20 cellular contexts compared by ENCODE assay signal in the genomic region with DNA sequence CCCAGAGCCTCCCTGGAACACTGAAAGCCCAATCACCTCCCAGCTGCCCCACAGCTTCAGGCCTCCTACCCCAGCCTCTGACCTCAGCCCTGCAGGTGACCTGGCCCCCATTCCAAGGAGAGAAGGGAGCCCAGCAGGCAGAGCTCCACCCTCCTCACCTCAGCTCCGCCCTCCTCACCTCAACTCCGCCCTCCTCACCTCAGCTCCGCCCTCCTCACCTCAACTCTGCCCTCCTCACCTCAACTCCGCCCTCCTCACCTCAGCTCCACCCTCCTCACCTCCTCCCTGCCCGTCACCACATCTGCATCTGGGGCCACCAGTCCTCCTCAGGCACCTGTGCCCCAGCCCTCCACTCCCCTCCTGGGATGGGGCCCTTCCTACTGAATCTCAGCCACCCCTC.
DNase-seq lines count a peak whose midpoint lies in the region; ATAC-seq, FAIRE-seq and TF ChIP-seq lines count a peak whose summit lies in the region.
"Had no signal": no experiment of that assay in that cellular context is flagged by ENCODE, and none has a peak within 500 bp of the region (broad histone marks: within the 10 kb centered on the region; RNA-seq: fewer than 3 reads in every experiment).

No MANE protein-coding gene starts in this region.

- no peaks in the 10 kb centered on the region for H3K79me2 ChIP-seq in H9 (ENCODE audit: insufficient read depth, low read length)
- no peaks in the 10 kb centered on the region for H3K79me2 ChIP-seq in K562 (ENCODE audit: control insufficient read depth, insufficient read depth, low read length)

- no peak for FAIRE-seq in K562 (lab: Jason Lieb, UNC)
- FAIRE-seq: G401.6, HepG2 had no signal

- no CpG with 5 or more reads among the region's 5 CpGs for WGBS in H9 (ENCODE audit: extremely low coverage, insufficient read length, low lambda C conversion rate)
- 0% methylated on average over 3 of the region's 5 CpGs for WGBS in K562 (ENCODE audit: insufficient coverage, low coverage, missing lambda C conversion rate)
- no CpG with 5 or more reads among the region's 5 CpGs for WGBS in neuronal stem cell (ENCODE audit: extremely low coverage in 2 of 2, insufficient read length in 2 of 2, insufficient replicate concordance in 1 of 2), 2 donors

- H3K9me3 ChIP-seq in H9 (ENCODE audit: control insufficient read depth, low read depth, low read length) (no peaks in the 10 kb centered on the region), K562 (replicated peaks; ENCODE audit: control insufficient read depth, insufficient read depth, low read depth, low read length) (no peaks in the 10 kb centered on the region), neuronal stem cell (replicated peaks in 1 of 2; ENCODE audit: control insufficient read depth in 2 of 2, insufficient read depth in 1 of 2, low read depth in 1 of 2, low read length in 2 of 2) (no peaks in the 10 kb centered on the region)

- in situ Hi-C loops in K562 (cut with MboI): no loop called here

- TF ChIP-seq EP300 in K562 (IDR thresholded peaks at IDR 0.05; ENCODE audit: low read length): no peak

- no peak overlapping the region for H3K4ac ChIP-seq in H9 (ENCODE audit: low read depth, low read length)
- no peak overlapping the region for H3K4ac ChIP-seq in neuronal stem cell (ENCODE audit: low read length)

- TF ChIP-seq POLR2A in K562 (conservative IDR thresholded peaks at IDR 0.05): no peak

- H3K9me3 Mint-ChIP-seq in H9: no peaks in the 10 kb centered on the region; a peak in 1 of 5 replicates
- H3K9me3 Mint-ChIP-seq in T-helper 2 cell treated with Interferon-gamma antibody and Interleukin-4, amounts not matched to agents 5 μg/mL and 100 μg/mL, for 36 hours: peaks cover 6% of the 10 kb centered on the region

- H2AK5ac ChIP-seq in H9 (ENCODE audit: insufficient read length, low read length) (no peak overlapping the region), neuronal stem cell (ENCODE audit: low read depth, low read length) (no peak overlapping the region)

- H3K36me3 Mint-ChIP-seq in H9 (ENCODE audit: insufficient read depth in 1 of 3, low read depth in 3 of 3): no peaks in the 10 kb centered on the region
- no peaks in the 10 kb centered on the region for H3K36me3 Mint-ChIP-seq in T-helper 2 cell treated with Interferon-gamma antibody and Interleukin-4, amounts not matched to agents 5 μg/mL and 100 μg/mL, for 36 hours (ENCODE audit: low read depth)

- DNase-seq in H9 (peak; percentile 74), K562 (ENCODE audit: extremely low read depth in 1 of 4, low spot score in 3 of 4) (peak in 3 of 4 experiments; percentile 42 to 64 (median 64)), neuronal stem cell (ENCODE audit: low spot score) (no peak), hippocampal formation (lab: John Stamatoyannopoulos, UW) (no peak), HCEC 1CT (no peak)
- no peak for DNase-seq in T-helper 2 cell treated with Interferon-gamma antibody and Interleukin-4, amounts not matched to agents 5 μg/mL and 100 μg/mL, for 36 hours (ENCODE audit: low spot score)
- DNase-seq: AML-193, COR-L47, DMS 273 treated with DMSO at 0.1 percent for 48 hours, KG1, NCI-H1105 treated with DMSO at 0.1 percent for 48 hours, NCI-H1694 treated with DMSO at 0.1 percent for 48 hours, NCI-H2227 treated with DMSO at 0.1 percent for 48 hours, NCI-H510A treated with DMSO at 0.1 percent for 48 hours, NCI-H82, SHP77 had no signal

- H3K18ac ChIP-seq in H9 (ENCODE audit: insufficient read length, low read depth, low read length) (no peak overlapping the region), neuronal stem cell (ENCODE audit: low read length) (no peak overlapping the region)

- H2BK15ac ChIP-seq in H9 (ENCODE audit: low read depth, low read length): no peak overlapping the region
- H2BK15ac ChIP-seq in neuronal stem cell (ENCODE audit: low read length): no peak overlapping the region

- no peak overlapping the region for H2BK12ac ChIP-seq in H9 (ENCODE audit: insufficient read length, low read depth, low read length)
- no peak overlapping the region for H2BK12ac ChIP-seq in neuronal stem cell (ENCODE audit: low read length)

- H3K56ac ChIP-seq in H9 (ENCODE audit: insufficient read length, low read depth, low read length): no peak overlapping the region

- H3K4me3 Mint-ChIP-seq in H9: no peak overlapping the region
- no peak overlapping the region for H3K4me3 Mint-ChIP-seq in T-helper 2 cell treated with Interferon-gamma antibody and Interleukin-4, amounts not matched to agents 5 μg/mL and 100 μg/mL, for 36 hours

- intact Hi-C loops in K562 (cut with micrococcal nuclease): no loop called here

- H2BK20ac ChIP-seq in H9 (ENCODE audit: low read depth, low read length, poor library complexity, severe bottlenecking): no peak overlapping the region

- H3K4me3 ChIP-seq in K562 (no peak overlapping the region), neuronal stem cell (ENCODE audit: low read length in 2 of 2) (no peak overlapping the region)
- H3K4me3 ChIP-seq: SK-N-MC had no signal

- no peak for TF ChIP-seq CTCF in H9 (conservative IDR thresholded peaks at IDR 0.05)
- TF ChIP-seq CTCF in K562 (IDR thresholded peaks at IDR 0.05 in 2 of 3, conservative IDR thresholded peaks at IDR 0.05 in 1 of 3; ENCODE audit: insufficient read depth in 2 of 3, low read depth in 1 of 3, low read length in 3 of 3): no peak

- H3K9ac ChIP-seq in H9 (ENCODE audit: extremely low read depth, insufficient read length, low read length): no peak overlapping the region
- H3K9ac ChIP-seq in K562 (ENCODE audit: insufficient read depth in 1 of 2, low read depth in 2 of 2, low read length in 2 of 2): 0 out of 4 replicates have a peak overlapping the region, but pooled peaks of 1 of the 2 experiments have one; percentile 11
- H3K9ac ChIP-seq in neuronal stem cell (ENCODE audit: low read depth, low read length, poor library complexity): no peak overlapping the region

- H2AFZ ChIP-seq in H9 (ENCODE audit: low read length) (no peak overlapping the region), K562 (ENCODE audit: low read depth, low read length) (no peak overlapping the region), neuronal stem cell (ENCODE audit: low read length) (no peak overlapping the region)

- H3K23ac ChIP-seq in H9 (ENCODE audit: insufficient read length, low read depth, low read length): no peak overlapping the region
- peak overlapping the region; percentile 36 for H3K23ac ChIP-seq in neuronal stem cell (ENCODE audit: low read depth, low read length, poor library complexity)

- H3K9me1 ChIP-seq in K562 (ENCODE audit: control insufficient read depth, insufficient read depth, low read length): no peaks in the 10 kb centered on the region

- H3K4me1 ChIP-seq in H9 (ENCODE audit: insufficient read depth, low read length): no peaks in the 10 kb centered on the region
- peaks cover 7 to 9% of the 10 kb centered on the region in 2 experiments; a peak in 4 of 5 replicates for H3K4me1 ChIP-seq in K562 (replicated peaks in 1 of 2; ENCODE audit: control insufficient read depth in 2 of 2, insufficient read depth in 2 of 2, low read length in 2 of 2)
- H3K4me1 ChIP-seq in neuronal stem cell (ENCODE audit: control insufficient read depth in 2 of 2, insufficient read depth in 1 of 2, low read depth in 1 of 2, low read length in 2 of 2): peaks cover 0 to 28% of the 10 kb centered on the region in 2 donors

- H2BK120ac ChIP-seq in H9 (ENCODE audit: low read depth, low read length, poor library complexity, severe bottlenecking) (no peak overlapping the region), neuronal stem cell (ENCODE audit: low read depth, low read length) (no peak overlapping the region)

- no peak overlapping the region for H3K14ac ChIP-seq in H9 (ENCODE audit: insufficient read depth, low read length)
- H3K14ac ChIP-seq in neuronal stem cell (ENCODE audit: low read length): no peak overlapping the region

- H3K4me2 ChIP-seq in H9 (ENCODE audit: insufficient read depth, insufficient read length, low read length) (no peak overlapping the region), K562 (ENCODE audit: insufficient read depth, low read length) (no peak overlapping the region), neuronal stem cell (ENCODE audit: insufficient read depth, low read length, poor library complexity, severe bottlenecking) (no peak overlapping the region)

- no peaks in the 10 kb centered on the region for H3K23me2 ChIP-seq in H9 (ENCODE audit: insufficient read length, low read depth, low read length, poor library complexity, severe bottlenecking)

- TF ChIP-seq RAD21 in K562 (CRISPR knock-in tag; conservative IDR thresholded peaks at IDR 0.05 in 1 of 2, IDR thresholded peaks at IDR 0.05 in 1 of 2): no peak

- H3K36me3 ChIP-seq in K562 (ENCODE audit: control insufficient read depth, insufficient read depth, low read length): no peaks in the 10 kb centered on the region
- H3K36me3 ChIP-seq in neuronal stem cell (replicated peaks in 1 of 2; ENCODE audit: control insufficient read depth in 2 of 2, insufficient read depth in 2 of 2, low read length in 2 of 2): no peaks in the 10 kb centered on the region

- POLR2A ChIA-PET in K562 (lab: Yijun Ruan, JAX): interaction anchor here (0.6 kb wide), 1 partner anchor 26 kb away, joined by 3 read pairs; no protein-coding TSS in a partner anchor

- no peak overlapping the region for H4K91ac ChIP-seq in H9 (ENCODE audit: insufficient read length, low read depth, low read length)
- H4K91ac ChIP-seq in neuronal stem cell (ENCODE audit: low read depth, low read length, poor library complexity): no peak overlapping the region

- H4K8ac ChIP-seq in H9 (replicated peaks; ENCODE audit: insufficient read length, low read depth, low read length): no peak overlapping the region
- H4K8ac ChIP-seq in neuronal stem cell (ENCODE audit: low read depth, low read length): no peak overlapping the region

- H3K27ac Mint-ChIP-seq in H9: no peak overlapping the region
- H3K27ac Mint-ChIP-seq in T-helper 2 cell treated with Interferon-gamma antibody and Interleukin-4, amounts not matched to agents 5 μg/mL and 100 μg/mL, for 36 hours: peak overlapping the region; percentile 36

- no peak overlapping the region for H3K27ac ChIP-seq in H9 (ENCODE audit: insufficient read length, low read depth, low read length)
- no peak overlapping the region for H3K27ac ChIP-seq in K562 (ENCODE audit: extremely low read depth, low read depth, low read length)
- no peak overlapping the region for H3K27ac ChIP-seq in neuronal stem cell (replicated peaks; ENCODE audit: low read length)
- H3K27ac ChIP-seq: SK-N-MC had no signal

- CTCF ChIA-PET in K562 (lab: Yijun Ruan, JAX; ENCODE audit: low intra/inter-chr PET ratio): no interaction called here

- H4K20me1 ChIP-seq in H9 (ENCODE audit: control insufficient read depth, insufficient read depth, insufficient read length) (no peaks in the 10 kb centered on the region), K562 (replicated peaks; ENCODE audit: control insufficient read depth, insufficient read depth, low read length) (no peaks in the 10 kb centered on the region)

- no peaks in the 10 kb centered on the region for H3K79me1 ChIP-seq in H9 (ENCODE audit: insufficient read depth, low read depth, low read length, poor library complexity, severe bottlenecking)
- H3K79me1 ChIP-seq in neuronal stem cell (ENCODE audit: low read depth, low read length): no peaks in the 10 kb centered on the region

- H3K27me3 ChIP-seq in H9 (ENCODE audit: insufficient read depth, low read length) (no peaks in the 10 kb centered on the region), K562 (ENCODE audit: control insufficient read depth in 2 of 2, insufficient read depth in 2 of 2, low read length in 2 of 2) (peaks cover 0 to 36% of the 10 kb centered on the region in 2 experiments; a peak in 2 of 5 replicates), neuronal stem cell (ENCODE audit: control insufficient read depth in 3 of 3, insufficient read depth in 3 of 3, low read depth in 1 of 3, low read length in 3 of 3) (peaks cover 0 to 4% (median 0%) of the 10 kb centered on the region in 3 experiments)

- peaks cover 2% of the 10 kb centered on the region; the same call in 1 of the 2 replicates for H3K27me3 Mint-ChIP-seq in H9 (ENCODE audit: low read depth)
- no peaks in the 10 kb centered on the region for H3K27me3 Mint-ChIP-seq in T-helper 2 cell treated with Interferon-gamma antibody and Interleukin-4, amounts not matched to agents 5 μg/mL and 100 μg/mL, for 36 hours (ENCODE audit: low read depth)

- no peak overlapping the region for H4K5ac ChIP-seq in H9 (ENCODE audit: insufficient read length, low read depth, low read length)

- ATAC-seq in K562 (peak; percentile 87), HG02981 (IDR thresholded peaks at IDR 0.05; ENCODE audit: unreplicated experiment) (no peak)
- ATAC-seq: HepG2 had no signal

- H2BK5ac ChIP-seq in H9 (ENCODE audit: insufficient read length, low read length) (no peak overlapping the region), neuronal stem cell (ENCODE audit: low read length) (no peak overlapping the region)

- BruUV-seq in K562 (replicated peaks; lab: Mats Ljungman, UMichigan): no TSS peak

- no peak overlapping the region for H3T11ph ChIP-seq in H9 (ENCODE audit: low read length)

- peaks cover 4 to 16% of the 10 kb centered on the region in 2 experiments; a peak in 3 of 4 replicates for H3K4me1 Mint-ChIP-seq in H9
- peaks cover 26% of the 10 kb centered on the region for H3K4me1 Mint-ChIP-seq in T-helper 2 cell treated with Interferon-gamma antibody and Interleukin-4, amounts not matched to agents 5 μg/mL and 100 μg/mL, for 36 hours (ENCODE audit: low read depth)

Comparison
In these comparisons a context has a peak if more than half of its experiments do, and no peak if none do; other contexts are left out.
1. DNase-seq: peak in H9 (single experiment) and K562 (3 of 4); none in T-helper 2 cell treated with Interferon-gamma antibody and Interleukin-4, amounts not matched to agents 5 μg/mL and 100 μg/mL, for 36 hours (single experiment), neuronal stem cell (single experiment), hippocampal formation (0 of 2) and HCEC 1CT (single experiment).